Comparison of ENCODE assay signal across 8 cellular contexts in the genomic region with DNA sequence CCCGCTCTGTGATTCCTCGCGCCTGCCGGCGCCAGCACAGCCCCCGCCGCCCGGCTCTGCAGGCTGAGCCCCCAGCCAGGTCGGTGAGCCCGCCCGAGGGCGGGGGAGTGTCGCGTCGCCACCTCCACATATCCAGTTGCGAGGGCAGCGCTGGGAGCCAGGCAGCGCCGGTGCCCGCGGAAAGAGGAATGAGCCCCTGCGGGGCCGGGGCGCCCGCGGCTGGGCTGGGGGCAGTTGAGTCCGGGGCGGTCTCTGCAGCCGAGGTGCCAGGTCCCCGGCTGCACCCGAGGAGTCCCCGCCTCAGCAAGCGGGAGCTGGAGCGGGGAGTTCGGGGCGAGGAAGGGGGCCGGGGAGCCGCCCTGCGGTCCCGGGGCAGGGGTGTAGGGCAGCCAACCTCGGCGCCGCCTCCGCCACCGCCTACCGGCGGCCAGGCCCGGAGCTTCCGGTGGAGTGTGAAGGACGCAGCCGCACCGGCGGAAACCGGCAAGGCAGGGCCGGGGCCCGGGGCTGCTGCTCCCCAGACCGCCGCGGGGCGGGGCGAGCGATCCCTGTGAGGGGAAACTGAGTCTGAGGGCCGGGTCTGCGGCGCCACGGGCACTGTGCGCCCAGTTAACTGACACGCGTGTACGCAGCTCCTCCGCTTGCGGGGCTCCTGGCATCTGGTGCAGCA. TPM values are rescaled to one million over a fixed set of nuclear protein-coding genes. Genes with fewer than 3 reads are reported as not detected.
DNase-seq lines count a peak whose midpoint lies in the region; ATAC-seq and TF ChIP-seq lines count a peak whose summit lies in the region.

No MANE protein-coding gene starts in this region.

- H3K4me3 ChIP-seq in choroid plexus epithelial cell (ENCODE audit: low read depth, low read length), result peak overlapping the region; percentile 65

- no peak for TF ChIP-seq CTCF in choroid plexus epithelial cell (conservative IDR thresholded peaks at IDR 0.05; ENCODE audit: low read depth, low read length)

- ATAC-seq in GM21515 (IDR thresholded peaks at IDR 0.05; ENCODE audit: unreplicated experiment), result peak; percentile 29

- DNase-seq in DMS53 treated with DMSO at 0.1 percent for 48 hours (lab: John Stamatoyannopoulos, UW; ENCODE audit: unreplicated experiment) (peak; percentile 35), M059J (ENCODE audit: low read depth) (peak; percentile 36), choroid plexus epithelial cell (ENCODE audit: low read depth) (peak; percentile 45), left kidney (ENCODE audit: low read depth, low spot score) (peak; percentile 90), DMS114 treated with DMSO at 0.1 percent for 48 hours (lab: John Stamatoyannopoulos, UW; ENCODE audit: unreplicated experiment) (no peak)
- DNase-seq in activated CD4-positive, CD25-positive, alpha-beta regulatory T cell treated with anti-CD3 and anti-CD28 coated beads, Interleukin-2, amount 50 U/mL, for 16 hours (ENCODE audit: low read depth, low spot score), result peak; percentile 56
- peak; percentile 68 for DNase-seq in stimulated activated CD4-positive, alpha-beta T cell treated with anti-CD3 and anti-CD28 coated beads, Interleukin-4, amount 100 ng/mL, for 24 hours

RNA-seq across cellular contexts. Expression of a gene that starts 2.3 kb away (rescaled TPM):
- 4.9 and 5.7 TPM in 2 replicates for total RNA-seq in M059J (2014; rRNA removed; shearing (Covaris generic))

RNA-seq across cellular contexts. Expression of a gene that starts 51.9 kb away (rescaled TPM):
- total RNA-seq in M059J (2014; rRNA removed; shearing (Covaris generic)), result 41.5 and 62.8 TPM in 2 replicates
